13 cellular contexts compared by ENCODE assay signal in genomic region chr5:72214168-72214567, GRCh38.
DNase-seq lines count a peak whose midpoint lies in the region; ATAC-seq and TF ChIP-seq lines count a peak whose summit lies in the region.
"Had no signal": no experiment of that assay in that cellular context is flagged by ENCODE, and none has a peak within 500 bp of the region (broad histone marks: within the 10 kb centered on the region; RNA-seq: fewer than 3 reads in every experiment).

No MANE protein-coding gene starts in this region.

- ATAC-seq in activated T-cell treated with anti-CD3 and anti-CD28 coated beads, Interleukin-2, amount 50 U/mL, for 4 hours = no peak
- peak; percentile 83 to 90 (median 88) for ATAC-seq in heart left ventricle
- peak; percentile 92 for ATAC-seq in left ventricle myocardium superior
- no peak for ATAC-seq in GM19452 (IDR thresholded peaks at IDR 0.05; ENCODE audit: unreplicated experiment)
- no peak for ATAC-seq in lower lobe of right lung
- ATAC-seq in GM18498 (IDR thresholded peaks at IDR 0.05; ENCODE audit: unreplicated experiment) = no peak

- H3K4me1 ChIP-seq in heart left ventricle (peaks cover 0 to 20% (median 14%) of the 10 kb centered on the region in 12 donors), lower lobe of right lung (peaks cover 7% of the 10 kb centered on the region)
- H3K4me1 ChIP-seq: HAP-1 had no signal

- H3K27ac ChIP-seq in heart left ventricle (peak overlapping the region in 1 of 12 donors; percentile 26), lower lobe of right lung (no peak overlapping the region)

- H3K4me3 ChIP-seq in heart left ventricle (no peak overlapping the region), lower lobe of right lung (no peak overlapping the region)
- H3K4me3 ChIP-seq: HAP-1 had no signal

- H3K27me3 ChIP-seq in heart left ventricle (no peaks in the 10 kb centered on the region), lower lobe of right lung (ENCODE audit: low read depth) (no peaks in the 10 kb centered on the region)

- H3K36me3 Mint-ChIP-seq in activated T-cell treated with anti-CD3 and anti-CD28 coated beads, Interleukin-2, amount 50 U/mL, for 24 hours (ENCODE audit: low read depth) = peaks cover 59% of the 10 kb centered on the region
- peaks cover 28% of the 10 kb centered on the region for H3K36me3 Mint-ChIP-seq in activated T-cell treated with anti-CD3 and anti-CD28 coated beads, Interleukin-2, amount 50 U/mL, for 4 hours (ENCODE audit: insufficient read depth)

- H3K36me3 ChIP-seq in heart left ventricle = peaks cover 0 to 21% (median 13%) of the 10 kb centered on the region in 9 donors
- H3K36me3 ChIP-seq in lower lobe of right lung = peaks cover 16% of the 10 kb centered on the region

- H3K4me3 Mint-ChIP-seq in activated T-cell treated with anti-CD3 and anti-CD28 coated beads, Interleukin-2, amount 50 U/mL, for 24 hours = no peak overlapping the region
- H3K4me3 Mint-ChIP-seq in activated T-cell treated with anti-CD3 and anti-CD28 coated beads, Interleukin-2, amount 50 U/mL, for 4 hours = no peak overlapping the region
- H3K4me3 Mint-ChIP-seq: B cell; CD4-positive, alpha-beta T cell had no signal

- no peaks in the 10 kb centered on the region for H3K9me3 ChIP-seq in heart left ventricle
- H3K9me3 ChIP-seq in lower lobe of right lung = no peaks in the 10 kb centered on the region
- H3K9me3 ChIP-seq: HAP-1 had no signal

- no peak for DNase-seq in activated T-cell treated with anti-CD3 and anti-CD28 coated beads, Interleukin-2, amount 50 U/mL, for 24 hours
- DNase-seq in activated T-cell treated with anti-CD3 and anti-CD28 coated beads, Interleukin-2, amount 50 U/mL, for 4 hours = no peak
- peak in 3 of 5 donors; percentile 40 to 58 (median 44) for DNase-seq in heart left ventricle
- peak; percentile 40 for DNase-seq in left ventricle myocardium superior
- DNase-seq in lower lobe of right lung = no peak
- DNase-seq: C1 segment of cervical spinal cord; Calu3; CD4-positive, alpha-beta T cell; DMS 273 treated with DMSO at 0.1 percent for 48 hours had no signal

- no peak for TF ChIP-seq CTCF in heart left ventricle (IDR thresholded peaks at IDR 0.05)
- no peak for TF ChIP-seq CTCF in lower lobe of right lung (IDR thresholded peaks at IDR 0.05)

- H3K4me1 Mint-ChIP-seq in activated T-cell treated with anti-CD3 and anti-CD28 coated beads, Interleukin-2, amount 50 U/mL, for 24 hours (ENCODE audit: low read depth) = peaks cover 11% of the 10 kb centered on the region
- no peaks in the 10 kb centered on the region for H3K4me1 Mint-ChIP-seq in activated T-cell treated with anti-CD3 and anti-CD28 coated beads, Interleukin-2, amount 50 U/mL, for 4 hours (ENCODE audit: low read depth)
- H3K4me1 Mint-ChIP-seq: B cell had no signal

- intact Hi-C loops in heart left ventricle (cut with DNase I) = loop anchor here in 2 of 10 donors (5.0 to 10.0 kb wide), 3 partner anchors 33 to 93 kb away; no protein-coding TSS in a partner anchor
- intact Hi-C loops in left ventricle myocardium superior (cut with micrococcal nuclease) = no loop called here
- intact Hi-C loops in lower lobe of right lung (cut with DNase I) = no loop called here

- no peak for TF ChIP-seq POLR2A in heart left ventricle (IDR thresholded peaks at IDR 0.05)

- H3K27ac Mint-ChIP-seq in activated T-cell treated with anti-CD3 and anti-CD28 coated beads, Interleukin-2, amount 50 U/mL, for 24 hours = peak overlapping the region; percentile 7
- H3K27ac Mint-ChIP-seq: B cell; CD4-positive, alpha-beta T cell had no signal

- H3K27me3 Mint-ChIP-seq in activated T-cell treated with anti-CD3 and anti-CD28 coated beads, Interleukin-2, amount 50 U/mL, for 24 hours = no peaks in the 10 kb centered on the region
- H3K27me3 Mint-ChIP-seq in activated T-cell treated with anti-CD3 and anti-CD28 coated beads, Interleukin-2, amount 50 U/mL, for 4 hours (ENCODE audit: low read depth) = no peaks in the 10 kb centered on the region
- H3K27me3 Mint-ChIP-seq: B cell; CD4-positive, alpha-beta T cell had no signal

- 55 to 82% (median 58%) methylated on average over 4 of the region's 4 CpGs for WGBS in heart left ventricle, 4 donors

- no peaks in the 10 kb centered on the region for H3K9me3 Mint-ChIP-seq in activated T-cell treated with anti-CD3 and anti-CD28 coated beads, Interleukin-2, amount 50 U/mL, for 24 hours
- no peaks in the 10 kb centered on the region for H3K9me3 Mint-ChIP-seq in activated T-cell treated with anti-CD3 and anti-CD28 coated beads, Interleukin-2, amount 50 U/mL, for 4 hours
- H3K9me3 Mint-ChIP-seq: CD4-positive, alpha-beta T cell had no signal

Comparison
In these comparisons a context has a peak if more than half of its experiments do, and no peak if none do; other contexts are left out.
1. DNase-seq: peak in heart left ventricle (3 of 5) and left ventricle myocardium superior (single experiment); none in activated T-cell treated with anti-CD3 and anti-CD28 coated beads, Interleukin-2, amount 50 U/mL, for 24 hours (single experiment), activated T-cell treated with anti-CD3 and anti-CD28 coated beads, Interleukin-2, amount 50 U/mL, for 4 hours (single experiment) and lower lobe of right lung (single experiment).
2. ATAC-seq: peak in heart left ventricle (4 of 4) and left ventricle myocardium superior (single experiment); none in activated T-cell treated with anti-CD3 and anti-CD28 coated beads, Interleukin-2, amount 50 U/mL, for 4 hours (0 of 2), GM19452 (single experiment), lower lobe of right lung (0 of 2) and GM18498 (single experiment).